ENCODE assay signal across 2 cellular contexts in the genomic region with DNA sequence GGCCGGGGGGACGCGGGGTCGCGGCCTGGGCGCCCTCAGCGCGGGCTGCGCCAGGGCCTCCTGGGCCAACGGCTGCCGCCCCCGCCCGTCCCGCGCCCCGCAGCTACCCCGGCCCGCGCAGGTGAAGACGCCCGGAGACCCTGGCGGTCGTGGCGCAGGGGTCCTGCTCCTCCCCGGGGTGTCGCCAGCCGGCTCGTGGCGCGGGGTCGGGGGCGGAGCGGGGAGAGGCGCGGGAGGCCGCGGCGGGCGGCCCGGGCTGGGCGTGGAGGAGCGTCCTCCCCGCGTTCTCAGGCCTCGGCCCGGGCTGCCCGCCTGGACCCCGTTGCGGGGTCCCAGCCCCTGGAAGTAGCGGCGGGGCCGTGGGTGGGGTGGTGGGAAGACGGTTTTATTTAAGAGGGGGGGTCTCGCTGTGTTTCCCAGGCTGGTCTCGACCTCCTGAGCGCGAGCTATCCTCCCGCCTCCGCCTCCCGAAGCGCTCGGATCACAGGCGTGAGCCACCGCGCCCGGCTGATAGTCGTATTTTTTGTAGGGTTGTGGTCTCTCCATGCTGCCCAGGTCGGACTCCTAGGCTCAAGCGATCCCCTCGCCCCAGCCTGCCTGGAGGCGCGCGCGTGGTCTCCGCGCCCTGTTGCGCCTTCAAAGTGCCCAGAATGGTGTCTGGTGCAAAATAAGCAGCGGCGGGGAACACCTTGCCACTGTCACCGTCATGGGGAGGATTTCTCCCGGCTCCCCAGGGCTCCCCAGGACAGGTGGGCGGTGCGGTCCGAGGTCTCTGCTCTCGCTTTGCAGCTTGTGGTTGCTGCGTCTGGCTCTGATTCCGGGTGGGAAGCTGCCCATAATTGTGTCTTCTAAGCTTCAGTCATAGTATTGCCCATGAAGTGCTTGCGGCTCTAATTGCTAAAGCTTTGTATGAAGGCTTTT.
TF ChIP-seq lines count a peak whose summit lies in the region.

No MANE protein-coding gene starts in this region.

TF ChIP-seq in A549, 52 proteins besides CTCF, POLR2A, EP300 and RAD21:
- no peak for TF ChIP-seq CHD4 (IDR thresholded peaks at IDR 0.05; ENCODE audit: borderline replicate concordance)
- TF ChIP-seq, protein P1, sequence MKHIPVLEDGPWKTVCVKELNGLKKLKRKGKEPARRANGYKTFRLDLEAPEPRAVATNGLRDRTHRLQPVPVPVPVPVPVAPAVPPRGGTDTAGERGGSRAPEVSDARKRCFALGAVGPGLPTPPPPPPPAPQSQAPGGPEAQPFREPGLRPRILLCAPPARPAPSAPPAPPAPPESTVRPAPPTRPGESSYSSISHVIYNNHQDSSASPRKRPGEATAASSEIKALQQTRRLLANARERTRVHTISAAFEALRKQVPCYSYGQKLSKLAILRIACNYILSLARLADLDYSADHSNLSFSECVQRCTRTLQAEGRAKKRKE (CRISPR knock-in tag; IDR thresholded peaks at IDR 0.05; ENCODE audit: low read depth): no peak
- TF ChIP-seq ZFP36 (IDR thresholded peaks at IDR 0.05; ENCODE audit: borderline replicate concordance, partially characterized antibody): no peak
- TF ChIP-seq KDM1A (IDR thresholded peaks at IDR 0.05; ENCODE audit: low read depth): no peak
- TF ChIP-seq NR3C1 (IDR thresholded peaks at IDR 0.05): no peak
- no peak for TF ChIP-seq MYC (IDR thresholded peaks at IDR 0.05; ENCODE audit: borderline replicate concordance, low read length)
- TF ChIP-seq ZNF302 (CRISPR knock-in tag; IDR thresholded peaks at IDR 0.05): no peak
- TF ChIP-seq SREBF2 (IDR thresholded peaks at IDR 0.05): no peak
- no peak for TF ChIP-seq RCOR1 (IDR thresholded peaks at IDR 0.05; ENCODE audit: low read depth, low read length)
- TF ChIP-seq, protein P2, sequence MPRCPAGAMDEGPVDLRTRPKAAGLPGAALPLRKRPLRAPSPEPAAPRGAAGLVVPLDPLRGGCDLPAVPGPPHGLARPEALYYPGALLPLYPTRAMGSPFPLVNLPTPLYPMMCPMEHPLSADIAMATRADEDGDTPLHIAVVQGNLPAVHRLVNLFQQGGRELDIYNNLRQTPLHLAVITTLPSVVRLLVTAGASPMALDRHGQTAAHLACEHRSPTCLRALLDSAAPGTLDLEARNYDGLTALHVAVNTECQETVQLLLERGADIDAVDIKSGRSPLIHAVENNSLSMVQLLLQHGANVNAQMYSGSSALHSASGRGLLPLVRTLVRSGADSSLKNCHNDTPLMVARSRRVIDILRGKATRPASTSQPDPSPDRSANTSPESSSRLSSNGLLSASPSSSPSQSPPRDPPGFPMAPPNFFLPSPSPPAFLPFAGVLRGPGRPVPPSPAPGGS (IDR thresholded peaks at IDR 0.05): no peak; the same call in 2 of the 3 replicates
- TF ChIP-seq GATA3 (IDR thresholded peaks at IDR 0.05; ENCODE audit: borderline replicate concordance): no peak
- TF ChIP-seq JUN (IDR thresholded peaks at IDR 0.05): no peak
- TF ChIP-seq TP53 (CRISPR knock-in tag; IDR thresholded peaks at IDR 0.05): no peak
- TF ChIP-seq NFE2L2 (conservative IDR thresholded peaks at IDR 0.05; ENCODE audit: low read length): no peak
- no peak for TF ChIP-seq JUNB (IDR thresholded peaks at IDR 0.05)
- TF ChIP-seq, protein P3, sequence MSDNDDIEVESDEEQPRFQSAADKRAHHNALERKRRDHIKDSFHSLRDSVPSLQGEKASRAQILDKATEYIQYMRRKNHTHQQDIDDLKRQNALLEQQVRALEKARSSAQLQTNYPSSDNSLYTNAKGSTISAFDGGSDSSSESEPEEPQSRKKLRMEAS (IDR thresholded peaks at IDR 0.05): no peak; the same call in 1 of the 2 replicates
- TF ChIP-seq EHF (CRISPR knock-in tag; IDR thresholded peaks at IDR 0.05): no peak
- no peak for TF ChIP-seq FOSB (CRISPR knock-in tag; IDR thresholded peaks at IDR 0.05)
- no peak for TF ChIP-seq ESRRA (IDR thresholded peaks at IDR 0.05; ENCODE audit: borderline replicate concordance, low read length)

TF ChIP-seq in HepG2, 621 proteins besides CTCF, POLR2A, EP300 and RAD21 (continues in another document):
- TF ChIP-seq, protein P4, sequence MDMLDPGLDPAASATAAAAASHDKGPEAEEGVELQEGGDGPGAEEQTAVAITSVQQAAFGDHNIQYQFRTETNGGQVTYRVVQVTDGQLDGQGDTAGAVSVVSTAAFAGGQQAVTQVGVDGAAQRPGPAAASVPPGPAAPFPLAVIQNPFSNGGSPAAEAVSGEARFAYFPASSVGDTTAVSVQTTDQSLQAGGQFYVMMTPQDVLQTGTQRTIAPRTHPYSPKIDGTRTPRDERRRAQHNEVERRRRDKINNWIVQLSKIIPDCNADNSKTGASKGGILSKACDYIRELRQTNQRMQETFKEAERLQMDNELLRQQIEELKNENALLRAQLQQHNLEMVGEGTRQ (IDR thresholded peaks at IDR 0.05; ENCODE audit: low read depth, low read length): no peak
- TF ChIP-seq, protein P4 (CRISPR knock-in tag; IDR thresholded peaks at IDR 0.05; ENCODE audit: borderline replicate concordance): no peak
- TF ChIP-seq ZNF589 (CRISPR knock-in tag; conservative IDR thresholded peaks at IDR 0.05): no peak
- TF ChIP-seq ZNF546 (CRISPR knock-in tag; conservative IDR thresholded peaks at IDR 0.05): peak; percentile 26; the same call in 1 of the 2 replicates
- TF ChIP-seq, protein P5, sequence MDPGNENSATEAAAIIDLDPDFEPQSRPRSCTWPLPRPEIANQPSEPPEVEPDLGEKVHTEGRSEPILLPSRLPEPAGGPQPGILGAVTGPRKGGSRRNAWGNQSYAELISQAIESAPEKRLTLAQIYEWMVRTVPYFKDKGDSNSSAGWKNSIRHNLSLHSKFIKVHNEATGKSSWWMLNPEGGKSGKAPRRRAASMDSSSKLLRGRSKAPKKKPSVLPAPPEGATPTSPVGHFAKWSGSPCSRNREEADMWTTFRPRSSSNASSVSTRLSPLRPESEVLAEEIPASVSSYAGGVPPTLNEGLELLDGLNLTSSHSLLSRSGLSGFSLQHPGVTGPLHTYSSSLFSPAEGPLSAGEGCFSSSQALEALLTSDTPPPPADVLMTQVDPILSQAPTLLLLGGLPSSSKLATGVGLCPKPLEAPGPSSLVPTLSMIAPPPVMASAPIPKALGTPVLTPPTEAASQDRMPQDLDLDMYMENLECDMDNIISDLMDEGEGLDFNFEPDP (CRISPR knock-in tag; conservative IDR thresholded peaks at IDR 0.05): no peak
- TF ChIP-seq HNF4A (CRISPR knock-in tag; IDR thresholded peaks at IDR 0.05): no peak
- peak; percentile 10; the same call in 1 of the 3 replicates for TF ChIP-seq MXI1 (IDR thresholded peaks at IDR 0.05; ENCODE audit: borderline replicate concordance, low read depth, low read length)
- TF ChIP-seq GABPA (IDR thresholded peaks at IDR 0.05; ENCODE audit: low read depth, low read length): no peak
- no peak for TF ChIP-seq GABPA (CRISPR knock-in tag; IDR thresholded peaks at IDR 0.05; ENCODE audit: low read depth)
- TF ChIP-seq SOX5 (CRISPR knock-in tag; IDR thresholded peaks at IDR 0.05; ENCODE audit: borderline replicate concordance): no peak
- no peak; the same call in 1 of the 2 replicates for TF ChIP-seq ATF7-NPFF (CRISPR knock-in tag; IDR thresholded peaks at IDR 0.05; ENCODE audit: low read depth)
- TF ChIP-seq PLRG1 (conservative IDR thresholded peaks at IDR 0.05): no peak
- no peak for TF ChIP-seq FOXJ3 (CRISPR knock-in tag; IDR thresholded peaks at IDR 0.05; ENCODE audit: borderline replicate concordance)
- no peak for TF ChIP-seq ELF3 (CRISPR knock-in tag; IDR thresholded peaks at IDR 0.05)
- no peak for TF ChIP-seq TCF7L2 (IDR thresholded peaks at IDR 0.05; ENCODE audit: low read depth, low read length)
- TF ChIP-seq, protein P6, sequence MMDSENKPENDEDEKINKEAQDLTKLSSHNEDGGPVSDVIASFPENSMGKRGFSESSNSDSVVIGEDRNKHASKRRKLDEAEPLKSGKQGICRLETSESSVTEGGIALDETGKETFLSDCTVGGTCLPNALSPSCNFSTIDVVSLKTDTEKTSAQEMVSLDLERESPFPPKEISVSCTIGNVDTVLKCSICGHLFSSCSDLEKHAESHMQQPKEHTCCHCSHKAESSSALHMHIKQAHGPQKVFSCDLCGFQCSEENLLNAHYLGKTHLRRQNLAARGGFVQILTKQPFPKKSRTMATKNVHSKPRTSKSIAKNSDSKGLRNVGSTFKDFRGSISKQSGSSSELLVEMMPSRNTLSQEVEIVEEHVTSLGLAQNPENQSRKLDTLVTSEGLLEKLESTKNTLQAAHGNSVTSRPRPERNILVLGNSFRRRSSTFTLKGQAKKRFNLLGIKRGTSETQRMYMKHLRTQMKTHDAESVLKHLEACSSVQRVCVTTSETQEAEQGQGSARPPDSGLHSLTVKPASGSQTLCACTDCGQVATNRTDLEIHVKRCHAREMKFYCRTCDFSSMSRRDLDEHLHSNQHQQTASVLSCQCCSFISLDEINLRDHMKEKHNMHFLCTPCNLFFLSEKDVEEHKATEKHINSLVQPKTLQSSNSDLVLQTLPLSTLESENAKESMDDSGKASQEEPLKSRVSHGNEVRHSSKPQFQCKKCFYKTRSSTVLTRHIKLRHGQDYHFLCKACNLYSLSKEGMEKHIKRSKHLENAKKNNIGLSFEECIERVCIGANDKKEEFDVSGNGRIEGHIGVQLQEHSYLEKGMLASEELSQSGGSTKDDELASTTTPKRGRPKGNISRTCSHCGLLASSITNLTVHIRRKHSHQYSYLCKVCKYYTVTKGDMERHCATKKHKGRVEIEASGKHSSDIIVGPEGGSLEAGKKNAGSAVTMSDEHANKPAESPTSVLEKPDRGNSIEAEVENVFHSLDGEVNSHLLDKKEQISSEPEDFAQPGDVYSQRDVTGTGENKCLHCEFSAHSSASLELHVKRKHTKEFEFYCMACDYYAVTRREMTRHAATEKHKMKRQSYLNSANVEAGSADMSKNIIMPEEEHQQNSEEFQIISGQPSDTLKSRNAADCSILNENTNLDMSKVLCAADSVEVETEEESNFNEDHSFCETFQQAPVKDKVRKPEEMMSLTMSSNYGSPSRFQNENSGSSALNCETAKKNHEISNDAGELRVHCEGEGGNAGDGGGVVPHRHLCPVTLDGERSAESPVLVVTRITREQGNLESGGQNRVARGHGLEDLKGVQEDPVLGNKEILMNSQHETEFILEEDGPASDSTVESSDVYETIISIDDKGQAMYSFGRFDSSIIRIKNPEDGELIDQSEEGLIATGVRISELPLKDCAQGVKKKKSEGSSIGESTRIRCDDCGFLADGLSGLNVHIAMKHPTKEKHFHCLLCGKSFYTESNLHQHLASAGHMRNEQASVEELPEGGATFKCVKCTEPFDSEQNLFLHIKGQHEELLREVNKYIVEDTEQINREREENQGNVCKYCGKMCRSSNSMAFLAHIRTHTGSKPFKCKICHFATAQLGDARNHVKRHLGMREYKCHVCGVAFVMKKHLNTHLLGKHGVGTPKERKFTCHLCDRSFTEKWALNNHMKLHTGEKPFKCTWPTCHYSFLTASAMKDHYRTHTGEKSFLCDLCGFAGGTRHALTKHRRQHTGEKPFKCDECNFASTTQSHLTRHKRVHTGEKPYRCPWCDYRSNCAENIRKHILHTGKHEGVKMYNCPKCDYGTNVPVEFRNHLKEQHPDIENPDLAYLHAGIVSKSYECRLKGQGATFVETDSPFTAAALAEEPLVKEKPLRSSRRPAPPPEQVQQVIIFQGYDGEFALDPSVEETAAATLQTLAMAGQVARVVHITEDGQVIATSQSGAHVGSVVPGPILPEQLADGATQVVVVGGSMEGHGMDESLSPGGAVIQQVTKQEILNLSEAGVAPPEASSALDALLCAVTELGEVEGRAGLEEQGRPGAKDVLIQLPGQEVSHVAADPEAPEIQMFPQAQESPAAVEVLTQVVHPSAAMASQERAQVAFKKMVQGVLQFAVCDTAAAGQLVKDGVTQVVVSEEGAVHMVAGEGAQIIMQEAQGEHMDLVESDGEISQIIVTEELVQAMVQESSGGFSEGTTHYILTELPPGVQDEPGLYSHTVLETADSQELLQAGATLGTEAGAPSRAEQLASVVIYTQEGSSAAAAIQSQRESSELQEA (CRISPR knock-in tag; IDR thresholded peaks at IDR 0.05; ENCODE audit: not compliant biosample characterization): no peak
- TF ChIP-seq ZFP36L1 (CRISPR knock-in tag; IDR thresholded peaks at IDR 0.05): no peak
- TF ChIP-seq MTA1 (CRISPR knock-in tag; IDR thresholded peaks at IDR 0.05; ENCODE audit: borderline replicate concordance): no peak
- TF ChIP-seq YY1 (IDR thresholded peaks at IDR 0.05; ENCODE audit: insufficient read depth, insufficient replicate concordance, low read depth, low read length): no peak
- no peak for TF ChIP-seq ZNF562 (CRISPR knock-in tag; IDR thresholded peaks at IDR 0.05; ENCODE audit: borderline replicate concordance)
- no peak for TF ChIP-seq CCDC6 (CRISPR knock-in tag; IDR thresholded peaks at IDR 0.05)
- TF ChIP-seq ZMAT3 (CRISPR knock-in tag; conservative IDR thresholded peaks at IDR 0.05): no peak
- TF ChIP-seq, protein P7, sequence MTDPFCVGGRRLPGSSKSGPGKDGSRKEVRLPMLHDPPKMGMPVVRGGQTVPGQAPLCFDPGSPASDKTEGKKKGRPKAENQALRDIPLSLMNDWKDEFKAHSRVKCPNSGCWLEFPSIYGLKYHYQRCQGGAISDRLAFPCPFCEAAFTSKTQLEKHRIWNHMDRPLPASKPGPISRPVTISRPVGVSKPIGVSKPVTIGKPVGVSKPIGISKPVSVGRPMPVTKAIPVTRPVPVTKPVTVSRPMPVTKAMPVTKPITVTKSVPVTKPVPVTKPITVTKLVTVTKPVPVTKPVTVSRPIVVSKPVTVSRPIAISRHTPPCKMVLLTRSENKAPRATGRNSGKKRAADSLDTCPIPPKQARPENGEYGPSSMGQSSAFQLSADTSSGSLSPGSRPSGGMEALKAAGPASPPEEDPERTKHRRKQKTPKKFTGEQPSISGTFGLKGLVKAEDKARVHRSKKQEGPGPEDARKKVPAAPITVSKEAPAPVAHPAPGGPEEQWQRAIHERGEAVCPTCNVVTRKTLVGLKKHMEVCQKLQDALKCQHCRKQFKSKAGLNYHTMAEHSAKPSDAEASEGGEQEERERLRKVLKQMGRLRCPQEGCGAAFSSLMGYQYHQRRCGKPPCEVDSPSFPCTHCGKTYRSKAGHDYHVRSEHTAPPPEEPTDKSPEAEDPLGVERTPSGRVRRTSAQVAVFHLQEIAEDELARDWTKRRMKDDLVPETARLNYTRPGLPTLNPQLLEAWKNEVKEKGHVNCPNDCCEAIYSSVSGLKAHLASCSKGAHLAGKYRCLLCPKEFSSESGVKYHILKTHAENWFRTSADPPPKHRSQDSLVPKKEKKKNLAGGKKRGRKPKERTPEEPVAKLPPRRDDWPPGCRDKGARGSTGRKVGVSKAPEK (CRISPR knock-in tag; IDR thresholded peaks at IDR 0.05; ENCODE audit: borderline replicate concordance): no peak
- TF ChIP-seq MIER3 (CRISPR knock-in tag; IDR thresholded peaks at IDR 0.05; ENCODE audit: borderline replicate concordance): no peak
